In the genomic region with DNA sequence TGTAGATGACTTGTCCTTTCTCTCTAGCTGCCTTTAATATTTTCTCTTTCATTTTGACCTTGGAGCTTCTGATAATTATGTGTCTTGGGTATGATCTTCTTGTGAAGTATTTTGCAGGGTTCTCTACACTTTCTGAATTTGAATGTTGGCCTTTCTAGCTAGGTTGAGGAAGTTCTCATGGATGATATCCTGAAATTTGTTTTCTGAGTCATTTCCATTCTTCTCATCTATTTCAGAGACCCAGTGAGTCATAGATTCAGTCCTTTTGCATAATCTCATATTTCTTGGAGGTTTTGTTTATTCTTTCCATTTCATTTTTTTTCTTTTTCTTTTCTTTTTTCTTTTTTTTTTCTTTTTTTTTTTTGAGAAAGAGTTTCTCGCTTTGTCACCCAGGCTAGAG, we compare ENCODE assay signal across 19 cellular contexts.
"Had no signal": no experiment of that assay in that cellular context is flagged by ENCODE, and none has a peak within 500 bp of the region (broad histone marks: within the 10 kb centered on the region; RNA-seq: fewer than 3 reads in every experiment).

No MANE protein-coding gene starts in this region.

- H3K27me3 Mint-ChIP-seq: activated naive CD8-positive, alpha-beta T cell; dendritic cell treated with granulocyte-macrophage colony-stimulating factor and Interleukin-4, amounts not matched to agents 40 ng/mL and 50 ng/mL, for 4 days; progenitor cell of endocrine pancreas had no signal

- ATAC-seq: left colon, mucosa of descending colon, natural killer cell, right cardiac atrium had no signal

- H3K27ac ChIP-seq: tibial artery, uterus had no signal

- H3K27me3 ChIP-seq: tibial artery, uterus had no signal

- H3K4me3 ChIP-seq: mucosa of descending colon, tibial artery, uterus had no signal

- DNase-seq: activated CD4-positive, alpha-beta T cell treated with anti-CD3 and anti-CD28 coated beads, Interleukin-2, amount 50 U/mL, for 1 hour; activated CD4-positive, CD25-positive, alpha-beta regulatory T cell; activated effector memory CD4-positive, alpha-beta T cell treated with anti-CD3 and anti-CD28 coated beads, Interleukin-2, amount 50 U/mL, for 16 hours; activated T-cell treated with anti-CD3 and anti-CD28 coated beads, Interleukin-2, amount 50 U/mL, for 1 hour; aorta; glutamatergic neuron; left colon; mucosa of descending colon; natural killer cell; nucleus accumbens; right cardiac atrium; small intestine; T-helper 2 cell; tibial artery; uterus had no signal

- H3K4me1 Mint-ChIP-seq: natural killer cell had no signal

- FAIRE-seq: small intestine, TTC549 had no signal

- H3K4me1 ChIP-seq: tibial artery, uterus had no signal

- H3K36me3 ChIP-seq: tibial artery had no signal

- H3K27ac Mint-ChIP-seq: activated naive CD8-positive, alpha-beta T cell; dendritic cell treated with granulocyte-macrophage colony-stimulating factor and Interleukin-4, amounts not matched to agents 40 ng/mL and 50 ng/mL, for 4 days; natural killer cell; progenitor cell of endocrine pancreas had no signal

- H3K4me3 Mint-ChIP-seq: activated naive CD8-positive, alpha-beta T cell; dendritic cell treated with granulocyte-macrophage colony-stimulating factor and Interleukin-4, amounts not matched to agents 40 ng/mL and 50 ng/mL, for 4 days; natural killer cell had no signal

- H3K36me3 Mint-ChIP-seq: activated naive CD8-positive, alpha-beta T cell had no signal

- H3K9me3 ChIP-seq: mucosa of descending colon, uterus had no signal
